Comparison of ENCODE assay signal across 1 cellular context in genomic region chr13:51235186-51235585, GRCh38.
TF ChIP-seq lines count a peak whose summit lies in the region.

No MANE protein-coding gene starts in this region.

TF ChIP-seq in WTC11, 78 proteins besides CTCF, POLR2A, EP300 and RAD21 (continued from another document):
- no peak for TF ChIP-seq HMGXB4 (CRISPR knock-in tag; IDR thresholded peaks at IDR 0.05)
- TF ChIP-seq KAT7 (CRISPR knock-in tag; IDR thresholded peaks at IDR 0.05; ENCODE audit: borderline replicate concordance), result no peak
- TF ChIP-seq GTF2I (CRISPR knock-in tag; conservative IDR thresholded peaks at IDR 0.05), result no peak
- TF ChIP-seq ZNF232 (CRISPR knock-in tag; IDR thresholded peaks at IDR 0.05), result no peak
- TF ChIP-seq SMAD4 (CRISPR knock-in tag; IDR thresholded peaks at IDR 0.05), result no peak
- TF ChIP-seq NFATC4 (CRISPR knock-in tag; IDR thresholded peaks at IDR 0.05), result no peak
- TF ChIP-seq NR3C1 (CRISPR knock-in tag; conservative IDR thresholded peaks at IDR 0.05; ENCODE audit: low read depth), result no peak
- TF ChIP-seq, protein P1, sequence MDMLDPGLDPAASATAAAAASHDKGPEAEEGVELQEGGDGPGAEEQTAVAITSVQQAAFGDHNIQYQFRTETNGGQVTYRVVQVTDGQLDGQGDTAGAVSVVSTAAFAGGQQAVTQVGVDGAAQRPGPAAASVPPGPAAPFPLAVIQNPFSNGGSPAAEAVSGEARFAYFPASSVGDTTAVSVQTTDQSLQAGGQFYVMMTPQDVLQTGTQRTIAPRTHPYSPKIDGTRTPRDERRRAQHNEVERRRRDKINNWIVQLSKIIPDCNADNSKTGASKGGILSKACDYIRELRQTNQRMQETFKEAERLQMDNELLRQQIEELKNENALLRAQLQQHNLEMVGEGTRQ (CRISPR knock-in tag; IDR thresholded peaks at IDR 0.05), result no peak
- TF ChIP-seq MAX (CRISPR knock-in tag; IDR thresholded peaks at IDR 0.05), result no peak
- no peak for TF ChIP-seq ETV6 (CRISPR knock-in tag; IDR thresholded peaks at IDR 0.05)
- TF ChIP-seq, protein P2, sequence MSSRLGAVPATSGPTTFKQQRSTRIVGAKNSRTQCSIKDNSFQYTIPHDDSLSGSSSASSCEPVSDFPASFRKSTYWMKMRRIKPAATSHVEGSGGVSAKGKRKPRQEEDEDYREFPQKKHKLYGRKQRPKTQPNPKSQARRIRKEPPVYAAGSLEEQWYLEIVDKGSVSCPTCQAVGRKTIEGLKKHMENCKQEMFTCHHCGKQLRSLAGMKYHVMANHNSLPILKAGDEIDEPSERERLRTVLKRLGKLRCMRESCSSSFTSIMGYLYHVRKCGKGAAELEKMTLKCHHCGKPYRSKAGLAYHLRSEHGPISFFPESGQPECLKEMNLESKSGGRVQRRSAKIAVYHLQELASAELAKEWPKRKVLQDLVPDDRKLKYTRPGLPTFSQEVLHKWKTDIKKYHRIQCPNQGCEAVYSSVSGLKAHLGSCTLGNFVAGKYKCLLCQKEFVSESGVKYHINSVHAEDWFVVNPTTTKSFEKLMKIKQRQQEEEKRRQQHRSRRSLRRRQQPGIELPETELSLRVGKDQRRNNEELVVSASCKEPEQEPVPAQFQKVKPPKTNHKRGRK (CRISPR knock-in tag; IDR thresholded peaks at IDR 0.05; ENCODE audit: borderline replicate concordance), result no peak
- no peak for TF ChIP-seq PRRX2 (CRISPR knock-in tag; IDR thresholded peaks at IDR 0.05)
